In the genomic region with DNA sequence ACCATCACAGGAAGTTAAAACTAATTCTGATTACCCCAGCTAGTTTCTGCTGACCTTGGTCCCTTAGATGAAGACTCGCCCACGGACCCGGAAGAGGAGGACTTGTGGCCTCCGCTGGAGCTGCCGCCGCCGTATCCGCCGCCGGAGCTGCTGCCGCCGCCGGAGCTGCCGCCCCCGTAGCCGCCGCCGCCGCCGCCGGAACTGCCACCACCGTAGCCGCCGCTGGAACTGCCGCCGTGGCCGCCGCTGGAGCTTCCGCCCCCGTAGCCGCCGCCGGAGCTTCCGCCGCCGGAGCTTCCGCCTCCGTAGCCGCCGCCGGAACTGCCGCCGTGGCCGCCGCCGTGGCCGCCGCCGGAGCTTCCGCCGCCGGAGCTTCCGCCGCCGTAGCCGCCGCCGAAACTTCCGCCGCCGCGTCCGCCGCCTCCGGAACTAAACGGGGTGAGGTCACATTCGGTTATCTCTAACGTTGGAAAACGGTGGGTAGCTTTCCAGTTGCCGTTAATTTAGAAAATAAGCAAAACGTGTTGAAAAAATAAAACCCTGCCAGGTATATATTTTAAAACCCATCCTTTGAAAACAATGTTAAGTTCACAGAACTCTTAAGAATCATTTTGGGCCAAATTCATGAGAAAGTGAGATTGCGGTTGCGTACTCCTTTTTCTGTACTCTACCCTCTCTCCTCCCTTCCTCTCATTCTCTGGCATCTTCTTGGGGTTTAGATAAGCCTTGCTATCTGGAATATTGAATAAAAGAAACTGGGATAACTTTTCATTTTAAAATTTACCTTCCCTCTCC, we compare ENCODE assay signal across 8 cellular contexts. TPM values are rescaled to one million over a fixed set of nuclear protein-coding genes. Genes with fewer than 3 reads are reported as not detected.
DNase-seq lines count a peak whose midpoint lies in the region; ATAC-seq and TF ChIP-seq lines count a peak whose summit lies in the region.

No MANE protein-coding gene starts in this region.

- H3K4me3 ChIP-seq in ascending aorta = peak overlapping the region; percentile 79 to 92
- H3K4me3 ChIP-seq in hepatocyte = peak overlapping the region; percentile 71

- no peaks in the 10 kb centered on the region for H3K27me3 ChIP-seq in ascending aorta
- no peaks in the 10 kb centered on the region for H3K27me3 ChIP-seq in hepatocyte

- H3K27ac ChIP-seq in ascending aorta (peak overlapping the region; percentile 81 to 91), hepatocyte (peak overlapping the region; percentile 94)

- no peaks in the 10 kb centered on the region for H3K9me3 ChIP-seq in ascending aorta
- H3K9me3 ChIP-seq in hepatocyte (ENCODE audit: low read depth) = no peaks in the 10 kb centered on the region

- H3K9me2 ChIP-seq in hepatocyte (replicated peaks; ENCODE audit: insufficient read depth) = no peaks in the 10 kb centered on the region

- peaks cover 0 to 9% of the 10 kb centered on the region in 2 donors for H3K36me3 ChIP-seq in ascending aorta
- H3K36me3 ChIP-seq in hepatocyte (replicated peaks; ENCODE audit: insufficient read depth, low read depth) = peaks cover 8% of the 10 kb centered on the region

- H3K4me2 ChIP-seq in hepatocyte = peak overlapping the region; percentile 81

- 2% methylated on average over 59 of the region's 73 CpGs for WGBS in hepatocyte (ENCODE audit: low lambda C conversion rate, missing lambda C conversion rate)

- H3K79me2 ChIP-seq in hepatocyte = peaks cover 31% of the 10 kb centered on the region

- intact Hi-C loops in ascending aorta (cut with DNase I) = loop anchor here (5.0 kb wide), 1 partner anchor 848 kb away; no protein-coding TSS in a partner anchor

- no peaks in the 10 kb centered on the region for H4K20me1 ChIP-seq in hepatocyte (ENCODE audit: insufficient read depth, poor library complexity, severe bottlenecking)

- peaks cover 0 to 8% of the 10 kb centered on the region in 2 donors for H3K4me1 ChIP-seq in ascending aorta
- peaks cover 17% of the 10 kb centered on the region for H3K4me1 ChIP-seq in hepatocyte (ENCODE audit: insufficient read depth)

- TF ChIP-seq CTCF in GM10266 (IDR thresholded peaks at IDR 0.05; ENCODE audit: control insufficient read depth, insufficient read depth, low read depth, missing control alignments) (no peak), ascending aorta (IDR thresholded peaks at IDR 0.05) (no peak), hepatocyte (IDR thresholded peaks at IDR 0.05; ENCODE audit: poor library complexity) (no peak)

- ATAC-seq in HG02763 (IDR thresholded peaks at IDR 0.05; ENCODE audit: unreplicated experiment) (peak; percentile 93), GM18519 (IDR thresholded peaks at IDR 0.05; ENCODE audit: low FRiP score, unreplicated experiment) (no peak)

- peak overlapping the region; percentile 95 for H2AFZ ChIP-seq in hepatocyte

- peak; percentile 84 for DNase-seq in GM10266 (ENCODE audit: extremely low spot score)
- DNase-seq in NCI-H146 treated with DMSO at 0.1 percent for 48 hours (lab: John Stamatoyannopoulos, UW; ENCODE audit: unreplicated experiment) = peak; percentile 60
- DNase-seq in T-helper 22 cell (ENCODE audit: low read depth) = peak; percentile 75
- peak; percentile 9 to 86 for DNase-seq in ascending aorta (ENCODE audit: low spot score in 2 of 2)
- DNase-seq in hepatocyte (ENCODE audit: low spot score) = peak; percentile 92
- DNase-seq in retina = peak; percentile 89

RNA-seq across cellular contexts. Expression of gene KRT10, which starts 3.5 kb away (rescaled TPM):
- total RNA-seq in ascending aorta (0.85 TPM), hepatocyte (29.4 and 39.7 TPM in 2 replicates)
- 153 and 165 TPM in 2 replicates for polyA plus RNA-seq in hepatocyte

RNA-seq across cellular contexts. Expression of gene KRT28, which starts 19.2 kb away (rescaled TPM):
- not detected for total RNA-seq in ascending aorta
- not detected in 2 replicates for total RNA-seq in hepatocyte
- not detected in 2 replicates for polyA plus RNA-seq in hepatocyte

RNA-seq across cellular contexts. Expression of gene KRT27, which starts 36.6 kb away (rescaled TPM):
- not detected for total RNA-seq in ascending aorta
- not detected in 2 replicates for total RNA-seq in hepatocyte
- polyA plus RNA-seq in hepatocyte = not detected in 2 replicates

RNA-seq across cellular contexts. Expression of gene KRT26, which starts 46.9 kb away (rescaled TPM):
- total RNA-seq in ascending aorta = not detected
- not detected in 2 replicates for total RNA-seq in hepatocyte
- polyA plus RNA-seq in hepatocyte = not detected in 2 replicates

RNA-seq across cellular contexts. Expression of gene KRT12, which starts 48.1 kb away (rescaled TPM):
- total RNA-seq in ascending aorta (not detected), hepatocyte (not detected in 2 replicates)
- polyA plus RNA-seq in hepatocyte = not detected in 2 replicates

Comparison
In these comparisons a context has a peak if more than half of its experiments do, and no peak if none do; other contexts are left out.
1. RNA of gene KRT10, which starts 3.5 kb away (total RNA-seq): 29.4 to 39.7 TPM in hepatocyte; 0.85 TPM in ascending aorta (single experiment); every median in the first group is over 10 times any median in the second.
2. Peak in every context shown above with its lines, with median percentiles within 50 percentile points of each other: DNase-seq.